Comparison of ENCODE assay signal across 9 cellular contexts in genomic region chrX:115233497-115234219, GRCh38. TPM values are rescaled to one million over a fixed set of nuclear protein-coding genes. Genes with fewer than 3 reads are reported as not detected.
DNase-seq lines count a peak whose midpoint lies in the region; ATAC-seq lines count a peak whose summit lies in the region.
"Had no signal": no experiment of that assay in that cellular context is flagged by ENCODE, and none has a peak within 500 bp of the region (broad histone marks: within the 10 kb centered on the region; RNA-seq: fewer than 3 reads in every experiment).

Gene LRCH2, minus strand, starts transcription at chrX:115234096. Its CDS starts 55 bp downstream, at chrX:115234041.

- peaks cover 4 to 5% (median 4%) of the 10 kb centered on the region in 3 donors for H3K4me1 Mint-ChIP-seq in naive B cell

- WGBS in esophagus, 2 donors = 5 to 12% methylated on average over 47 to 52 of the region's 52 CpGs

- DNase-seq in AG08395 (ENCODE audit: low spot score) = peak; percentile 60
- peak; percentile 63 for DNase-seq in NCI-H146 (lab: John Stamatoyannopoulos, UW)
- DNase-seq in naive B cell = no peak
- no peak for DNase-seq in GM19240 (ENCODE audit: insufficient read length, low spot score)
- DNase-seq: activated CD4-positive, CD25-positive, alpha-beta regulatory T cell treated with anti-CD3 and anti-CD28 coated beads, Interleukin-2, amount 50 U/mL, for 72 hours had no signal

- peak within 1 kb of the TSS; percentile 7 to 21 for H3K27ac ChIP-seq in esophagus (ENCODE audit: low read depth in 2 of 2, low read length in 1 of 2)

- H3K9me3 Mint-ChIP-seq in naive B cell = peaks cover 0 to 4% (median 0%) of the 10 kb centered on the region in 7 donors

- no peaks in the 10 kb centered on the region for H3K4me1 ChIP-seq in esophagus (ENCODE audit: control insufficient read depth in 2 of 2, insufficient read depth in 2 of 2, low read length in 1 of 2)

- peak within 1 kb of the TSS; percentile 37 to 51 for H3K4me3 ChIP-seq in esophagus (ENCODE audit: low read depth in 1 of 2, low read length in 2 of 2)

- ATAC-seq in naive B cell (ENCODE audit: low read depth in 2 of 2) = no peak
- ATAC-seq in HG03378 (IDR thresholded peaks at IDR 0.05; ENCODE audit: unreplicated experiment) = no peak
- ATAC-seq in HG02938 (IDR thresholded peaks at IDR 0.05; ENCODE audit: unreplicated experiment) = no peak
- ATAC-seq in HG03095 (IDR thresholded peaks at IDR 0.05; ENCODE audit: unreplicated experiment) = no peak

- peaks cover 14 to 58% (median 20%) of the 10 kb centered on the region in 3 donors for H3K27me3 Mint-ChIP-seq in naive B cell

- no peaks in the 10 kb centered on the region for H3K9me3 ChIP-seq in esophagus (ENCODE audit: control insufficient read depth in 2 of 2, insufficient read depth in 1 of 2, low read depth in 1 of 2, low read length in 1 of 2)

- H3K36me3 ChIP-seq in esophagus (ENCODE audit: control insufficient read depth in 2 of 2, insufficient read depth in 2 of 2, low read length in 1 of 2) = no peaks in the 10 kb centered on the region

- peak within 1 kb of the TSS in 1 of 6 donors; percentile 56 for H3K27ac Mint-ChIP-seq in naive B cell

- H3K36me3 Mint-ChIP-seq in naive B cell = no peaks in the 10 kb centered on the region

- H3K27me3 ChIP-seq in esophagus (ENCODE audit: control insufficient read depth in 1 of 2, insufficient read depth in 2 of 2, low read length in 2 of 2) = peaks cover 0 to 13% of the 10 kb centered on the region in 2 donors

- peak within 1 kb of the TSS in 6 of 8 donors; percentile 13 to 73 (median 50) for H3K4me3 Mint-ChIP-seq in naive B cell

RNA-seq across cellular contexts. Expression of gene LRCH2, which starts in this region (rescaled TPM):
- polyA plus RNA-seq in esophagus = under 1 TPM; 0.35 to 0.45 TPM
- not detected for polyA plus RNA-seq in naive B cell (ENCODE audit: low read depth in 6 of 6)

Comparison
In these comparisons a context has a peak if more than half of its experiments do, and no peak if none do; other contexts are left out.
1. DNase-seq: peak in AG08395 (single experiment) and NCI-H146 (single experiment); none in naive B cell (single experiment) and GM19240 (single experiment).